ENCODE assay signal across 13 cellular contexts in the genomic region with DNA sequence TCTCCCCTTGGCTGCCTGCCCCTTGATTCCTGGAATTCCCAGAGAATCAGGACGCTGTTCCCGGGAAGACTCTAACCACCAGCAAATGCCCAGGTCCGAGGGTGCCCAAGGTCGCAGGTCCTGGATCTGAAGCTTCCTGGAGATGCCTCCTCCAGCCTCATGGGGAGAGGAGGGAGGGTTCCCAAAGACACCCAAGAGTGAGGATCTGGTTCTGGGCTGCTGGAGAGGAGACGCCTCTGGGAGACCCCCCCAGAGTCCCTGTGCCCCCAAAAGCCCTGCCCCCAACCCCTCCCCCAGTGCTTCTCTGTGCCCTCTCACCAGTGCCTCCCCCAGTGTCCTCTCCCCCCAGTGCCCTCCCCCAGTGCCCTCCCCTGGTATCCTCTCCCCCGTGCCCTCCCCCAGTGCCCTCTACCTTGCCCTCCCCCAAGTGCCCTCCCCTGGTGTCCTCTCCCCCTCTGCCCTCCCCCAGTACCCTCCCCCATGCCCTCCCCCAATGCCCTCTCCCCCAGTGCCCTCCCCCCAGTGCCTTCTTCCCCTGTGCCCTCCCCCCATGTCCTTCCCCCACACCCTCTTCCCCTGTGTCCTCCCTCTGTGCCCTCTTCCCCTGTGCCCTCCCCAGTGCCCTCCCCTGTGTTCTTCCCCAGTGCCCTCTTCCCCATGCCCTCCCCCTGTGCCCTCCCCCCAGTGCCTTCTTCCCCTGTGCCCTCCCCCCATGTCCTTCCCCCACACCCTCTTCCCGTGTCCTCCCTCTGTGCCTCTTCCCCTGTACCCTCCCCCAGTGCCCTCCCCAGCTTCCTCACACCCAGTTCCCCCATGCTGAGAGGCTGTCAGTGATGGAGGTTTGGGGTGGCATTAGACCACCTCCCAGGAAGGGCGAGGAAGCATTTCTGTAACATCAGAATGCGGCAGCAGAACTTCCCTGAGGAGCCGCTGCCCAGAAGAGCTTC. TPM values are rescaled to one million over a fixed set of nuclear protein-coding genes. Genes with fewer than 3 reads are reported as not detected.
A peak's percentile ranks its signal among the peaks of the same experiment; 100 is the strongest.
DNase-seq lines count a peak whose midpoint lies in the region; ATAC-seq, FAIRE-seq and TF ChIP-seq lines count a peak whose summit lies in the region.
"Had no signal": no experiment of that assay in that cellular context is flagged by ENCODE, and none has a peak within 500 bp of the region (broad histone marks: within the 10 kb centered on the region; RNA-seq: fewer than 3 reads in every experiment).

No MANE protein-coding gene starts in this region.

- H4K91ac ChIP-seq in H1 (replicated peaks; ENCODE audit: insufficient read length, low read length), result no peak overlapping the region

- H3K4me3 ChIP-seq in H1 (ENCODE audit: extremely low read depth in 1 of 4, insufficient read depth in 2 of 4, low read depth in 3 of 4, low read length in 4 of 4) (no peak overlapping the region), muscle layer of duodenum (ENCODE audit: low read depth in 1 of 2, low read length in 2 of 2) (peak overlapping the region; percentile 51 to 57), vagina (peak overlapping the region; percentile 36 to 52)

- 0 out of 2 replicates have a peak overlapping the region, but pooled peaks have one; percentile 40 for H2BK15ac ChIP-seq in H1 (ENCODE audit: low read length)

- H3K4me1 ChIP-seq in H1 (replicated peaks in 1 of 4; ENCODE audit: control insufficient read depth in 3 of 4, insufficient read depth in 4 of 4, low read length in 3 of 4) (peaks cover 0 to 12% (median 4%) of the 10 kb centered on the region in 4 experiments; a peak in 6 of 7 replicates), muscle layer of duodenum (ENCODE audit: control insufficient read depth in 1 of 2, insufficient read depth in 2 of 2, low read length in 2 of 2) (peaks cover 0 to 19% of the 10 kb centered on the region in 2 donors), vagina (peaks cover 21% of the 10 kb centered on the region)

- FAIRE-seq in H1 (lab: Jason Lieb, UNC), result no peak

- peak overlapping the region; percentile 86 for H4K8ac ChIP-seq in H1 (ENCODE audit: extremely low read depth, insufficient read depth, low read length)

- H3K79me2 ChIP-seq in H1 (ENCODE audit: control insufficient read depth in 1 of 2, insufficient read depth in 2 of 2, low read length in 2 of 2), result no peaks in the 10 kb centered on the region

- H2BK120ac ChIP-seq in H1 (replicated peaks; ENCODE audit: low read depth, low read length), result peak overlapping the region; percentile 33

- H3K56ac ChIP-seq in H1 (replicated peaks; ENCODE audit: insufficient read length, low read depth, low read length), result no peak overlapping the region

- CTCF ChIA-PET in H1 (lab: Charles Lee; ENCODE audit: partially characterized antibody), result interaction anchor here (1.0 to 1.9 kb wide), 4 partner anchors 10 to 109 kb away, joined by 3 to 5 read pairs (median 4); no protein-coding TSS in a partner anchor

- H3K23me2 ChIP-seq in H1 (ENCODE audit: low read depth, low read length), result no peaks in the 10 kb centered on the region

- peak overlapping the region in 1 of 2 experiments; percentile 20; a peak in 1 of 4 replicates for H3K4me2 ChIP-seq in H1 (ENCODE audit: insufficient read depth in 1 of 2, low read depth in 2 of 2, low read length in 2 of 2)

- H3K27me3 ChIP-seq in H1 (replicated peaks in 1 of 4; ENCODE audit: control insufficient read depth in 3 of 4, extremely low read depth in 1 of 4, insufficient read depth in 3 of 4, low read length in 3 of 4) (peaks cover under 1 to 21% (median 15%) of the 10 kb centered on the region in 4 experiments), muscle layer of duodenum (ENCODE audit: low read depth, low read length) (no peaks in the 10 kb centered on the region), vagina (no peaks in the 10 kb centered on the region)

- H3K9ac ChIP-seq in H1 (replicated peaks in 1 of 4; ENCODE audit: extremely low read depth in 1 of 4, low read depth in 3 of 4, low read length in 3 of 4), result no peak overlapping the region

- no peak overlapping the region for H2BK5ac ChIP-seq in H1 (ENCODE audit: low read depth, low read length)

- H4K5ac ChIP-seq in H1 (ENCODE audit: insufficient read length, low read depth, low read length), result no peak overlapping the region

- H3K36me3 ChIP-seq in H1 (ENCODE audit: control insufficient read depth in 2 of 4, insufficient read depth in 4 of 4, low read length in 3 of 4) (no peaks in the 10 kb centered on the region), muscle layer of duodenum (ENCODE audit: control insufficient read depth in 1 of 2, insufficient read depth in 2 of 2, low read length in 2 of 2) (no peaks in the 10 kb centered on the region), vagina (no peaks in the 10 kb centered on the region)
- H3K36me3 ChIP-seq: WERI-Rb-1 had no signal

- ATAC-seq in Right ventricle myocardium inferior, result peak; percentile 5
- ATAC-seq in HG03354 (IDR thresholded peaks at IDR 0.05; ENCODE audit: poor library complexity, severe bottlenecking, unreplicated experiment), result no peak

- no peak overlapping the region; the same call in 1 of the 2 replicates for H2BK20ac ChIP-seq in H1 (ENCODE audit: low read length)

- 93% methylated on average over 7 of the region's 10 CpGs; no CpG with 5 or more reads in 1 of the 2 experiments for WGBS in H1 (ENCODE audit: extremely low coverage in 1 of 2, insufficient coverage in 1 of 2, insufficient read length in 1 of 2, insufficient replicate concordance in 2 of 2, low coverage in 1 of 2, low lambda C conversion rate in 2 of 2, missing lambda C conversion rate in 1 of 2), 2 experiments

- no peak for TF ChIP-seq EP300 in H1 (IDR thresholded peaks at IDR 0.05; ENCODE audit: borderline replicate concordance in 1 of 2, low read depth in 2 of 2, low read length in 2 of 2)

- no peak overlapping the region for H3K23ac ChIP-seq in H1 (ENCODE audit: insufficient read length)

- H3K79me1 ChIP-seq in H1 (ENCODE audit: low read depth, low read length), result no peaks in the 10 kb centered on the region

- no peak overlapping the region for H3K27ac ChIP-seq in H1 (ENCODE audit: low read depth, low read length)
- peak overlapping the region; percentile 74 for H3K27ac ChIP-seq in muscle layer of duodenum (ENCODE audit: low read length)
- peak overlapping the region; percentile 81 for H3K27ac ChIP-seq in vagina
- H3K27ac ChIP-seq: WERI-Rb-1 had no signal

- TF ChIP-seq RAD21 in H1 (IDR thresholded peaks at IDR 0.05 in 1 of 2, conservative IDR thresholded peaks at IDR 0.05 in 1 of 2; ENCODE audit: low read depth in 2 of 2, low read length in 2 of 2), result no peak

- intact Hi-C loops in Right ventricle myocardium inferior (cut with DNase I), result no loop called here
- intact Hi-C loops in cardiac septum (cut with DNase I), result loop anchor here (5.0 kb wide), 1 partner anchor 252 kb away; no protein-coding TSS in a partner anchor
- intact Hi-C loops in vagina (cut with DNase I), result loop anchor here (10.0 kb wide), 1 partner anchor 435 kb away; no protein-coding TSS in a partner anchor

- H3K4ac ChIP-seq in H1 (replicated peaks; ENCODE audit: insufficient read length, low read depth, low read length), result no peak overlapping the region

- H3K9me3 ChIP-seq in H1 (ENCODE audit: insufficient read depth in 2 of 2, low read depth in 1 of 2, low read length in 1 of 2), result peaks cover 0 to 2% of the 10 kb centered on the region in 2 experiments; a peak in 1 of 4 replicates
- no peaks in the 10 kb centered on the region for H3K9me3 ChIP-seq in muscle layer of duodenum (ENCODE audit: control insufficient read depth in 1 of 2, low read length in 2 of 2)
- no peaks in the 10 kb centered on the region for H3K9me3 ChIP-seq in vagina

- H3K14ac ChIP-seq in H1 (ENCODE audit: insufficient read length), result no peak overlapping the region

- H4K20me1 ChIP-seq in H1 (replicated peaks in 1 of 2; ENCODE audit: control insufficient read depth in 1 of 2, insufficient read depth in 2 of 2, low read length in 2 of 2), result no peaks in the 10 kb centered on the region

- H2AK5ac ChIP-seq in H1 (ENCODE audit: low read depth, low read length), result no peak overlapping the region

- POLR2A ChIA-PET in H1 (lab: Charles Lee; ENCODE audit: partially characterized antibody), result no interaction called here

- no peak for TF ChIP-seq CTCF in H1 (IDR thresholded peaks at IDR 0.05; ENCODE audit: control extremely low read depth in 1 of 3, insufficient read depth in 1 of 3, low read depth in 1 of 3, low read length in 3 of 3)
- TF ChIP-seq CTCF in vagina (IDR thresholded peaks at IDR 0.05), result no peak
- no peak for TF ChIP-seq CTCF in GM10266 (IDR thresholded peaks at IDR 0.05; ENCODE audit: control insufficient read depth, insufficient read depth, low read depth, missing control alignments)

- DNase-seq in Right ventricle myocardium inferior (ENCODE audit: missing footprints) (peak; percentile 68), cardiac septum (ENCODE audit: low spot score) (no peak), H1 (ENCODE audit: low read depth in 1 of 2, low spot score in 2 of 2) (no peak), vagina (ENCODE audit: extremely low spot score in 2 of 2) (no peak), GM10266 (ENCODE audit: extremely low spot score) (no peak), NCI-H1105 (lab: John Stamatoyannopoulos, UW) (no peak)
- DNase-seq: effector CD4-positive, alpha-beta T cell; NCI-H1048; WERI-Rb-1 had no signal

- TF ChIP-seq POLR2A in H1 (IDR thresholded peaks at IDR 0.05; ENCODE audit: control extremely low read depth in 1 of 2, low read depth in 2 of 2, low read length in 2 of 2), result no peak
- no peak for TF ChIP-seq POLR2A in vagina (IDR thresholded peaks at IDR 0.05)

- no peak overlapping the region for H2AFZ ChIP-seq in H1 (ENCODE audit: low read length)

- H2BK12ac ChIP-seq in H1 (ENCODE audit: low read depth, low read length), result no peak overlapping the region

- H3K18ac ChIP-seq in H1 (ENCODE audit: extremely low read depth, low read length), result peak overlapping the region; percentile 24; the same call in 1 of the 2 replicates

RNA-seq across cellular contexts. Expression of a gene that starts 6.3 kb away (rescaled TPM):
- 4.9 TPM for total RNA-seq in Right ventricle myocardium inferior
- 2.0 TPM for total RNA-seq in cardiac septum
- total RNA-seq in H1 (2021; fragmentation: NEBNext Ultra II Directional; extraction: Animal tissue kit (Norgen Biotek cat#: 25700)), result 0.20 and 0.57 TPM in 2 replicates
- polyA plus RNA-seq in H1 (2011; rRNA removed), result 0.46 and 0.65 TPM in 2 replicates
- 0.69 TPM for polyA plus RNA-seq in H1 (2011; cell fraction: cytosol; rRNA removed)
- polyA plus RNA-seq in H1 (2011; cell fraction: nucleus; rRNA removed), result 0.36 TPM
- 0.42 to 0.99 TPM (median 0.48 TPM) in 3 of 4 replicates, not detected in the other for polyA plus RNA-seq in H1 (2012, experiment 1 of 2)
- 0.29 TPM for polyA plus RNA-seq in H1 (2012, experiment 2 of 2)
- 0.14 TPM for polyA plus RNA-seq in H1 (2013, experiment 1 of 2)
- polyA plus RNA-seq in H1 (2013, experiment 2 of 2), result 0.20 TPM
- 0.35 and 0.68 TPM in 2 replicates for polyA minus RNA-seq in H1 (2011; rRNA and poly(A)+ RNA removed)
- not detected for polyA minus RNA-seq in H1 (2011; cell fraction: cytosol; rRNA and poly(A)+ RNA removed)
- not detected for polyA minus RNA-seq in H1 (2011; cell fraction: nucleus; rRNA and poly(A)+ RNA removed)
- total RNA-seq in vagina, result 37.1 TPM

RNA-seq across cellular contexts. Expression of a gene that starts 19.1 kb away (rescaled TPM):
- not detected for total RNA-seq in Right ventricle myocardium inferior
- not detected for total RNA-seq in cardiac septum
- total RNA-seq in H1 (2021; fragmentation: NEBNext Ultra II Directional; extraction: Animal tissue kit (Norgen Biotek cat#: 25700)), result 0.38 and 0.54 TPM in 2 replicates
- 0.46 and 0.80 TPM in 2 replicates for polyA plus RNA-seq in H1 (2011; rRNA removed)
- 0.85 TPM for polyA plus RNA-seq in H1 (2011; cell fraction: cytosol; rRNA removed)
- polyA plus RNA-seq in H1 (2011; cell fraction: nucleus; rRNA removed), result 0.83 TPM
- 0.40 to 1.3 TPM (median 0.64 TPM) in 4 replicates for polyA plus RNA-seq in H1 (2012, experiment 1 of 2)
- polyA plus RNA-seq in H1 (2012, experiment 2 of 2), result 0.38 TPM
- 0.28 TPM for polyA plus RNA-seq in H1 (2013, experiment 1 of 2)
- polyA plus RNA-seq in H1 (2013, experiment 2 of 2), result 0.35 TPM
- 1.6 TPM in 2 replicates for polyA minus RNA-seq in H1 (2011; rRNA and poly(A)+ RNA removed)
- 0.95 TPM for polyA minus RNA-seq in H1 (2011; cell fraction: cytosol; rRNA and poly(A)+ RNA removed)
- polyA minus RNA-seq in H1 (2011; cell fraction: nucleus; rRNA and poly(A)+ RNA removed), result 0.60 TPM
- not detected for total RNA-seq in vagina
- total RNA-seq: activated T-helper 2 cell treated with anti-CD3 and anti-CD28 coated beads, Interferon-gamma antibody, Interleukin-2, Interleukin-4, amounts not matched to agents 10 μg/mL and 5 μg/mL and 100 μg/mL, durations not matched to agents 14 hours and 24 hours and 36 hours had no signal

RNA-seq across cellular contexts. Expression of a gene that starts 22.5 kb away (rescaled TPM):
- total RNA-seq in Right ventricle myocardium inferior (0.73 TPM), cardiac septum (0.62 TPM), vagina (5.2 TPM)
- total RNA-seq in H1 (2021; fragmentation: NEBNext Ultra II Directional; extraction: Animal tissue kit (Norgen Biotek cat#: 25700)), result 0.86 and 1.3 TPM in 2 replicates
- polyA plus RNA-seq in H1 (2011; rRNA removed), result 0.83 and 1.8 TPM in 2 replicates
- 0.90 TPM for polyA plus RNA-seq in H1 (2011; cell fraction: cytosol; rRNA removed)
- 1.3 TPM for polyA plus RNA-seq in H1 (2011; cell fraction: nucleus; rRNA removed)
- polyA plus RNA-seq in H1 (2012, experiment 1 of 2), result 0.37 to 2.0 TPM (median 1.2 TPM) in 4 replicates
- polyA plus RNA-seq in H1 (2012, experiment 2 of 2), result 0.37 TPM
- 1.7 TPM for polyA plus RNA-seq in H1 (2013, experiment 1 of 2)
- polyA plus RNA-seq in H1 (2013, experiment 2 of 2), result 1.9 TPM
- polyA minus RNA-seq in H1 (2011; rRNA and poly(A)+ RNA removed), result 0.12 TPM in 1 of 2 replicates, not detected in the other
- polyA minus RNA-seq in H1 (2011; cell fraction: cytosol; rRNA and poly(A)+ RNA removed), result not detected
- polyA minus RNA-seq in H1 (2011; cell fraction: nucleus; rRNA and poly(A)+ RNA removed), result 0.50 TPM

RNA-seq across cellular contexts. Expression of a gene that starts 31.7 kb away (rescaled TPM):
- 0.76 TPM for total RNA-seq in Right ventricle myocardium inferior
- total RNA-seq in cardiac septum, result 0.51 TPM
- 0.63 TPM in 1 of 2 replicates, not detected in the other for total RNA-seq in H1 (2021; fragmentation: NEBNext Ultra II Directional; extraction: Animal tissue kit (Norgen Biotek cat#: 25700))
- polyA plus RNA-seq in H1 (2011; rRNA removed), result 0.27 and 0.49 TPM in 2 replicates
- polyA plus RNA-seq in H1 (2011; cell fraction: cytosol; rRNA removed), result 0.16 TPM
- 0.73 TPM for polyA plus RNA-seq in H1 (2011; cell fraction: nucleus; rRNA removed)
- polyA plus RNA-seq in H1 (2012, experiment 1 of 2), result 0.17 to 0.27 TPM (median 0.20 TPM) in 3 of 4 replicates, not detected in the other
- not detected for polyA plus RNA-seq in H1 (2012, experiment 2 of 2)
- 0.47 TPM for polyA plus RNA-seq in H1 (2013, experiment 1 of 2)
- polyA plus RNA-seq in H1 (2013, experiment 2 of 2), result 0.33 TPM
- not detected in 2 replicates for polyA minus RNA-seq in H1 (2011; rRNA and poly(A)+ RNA removed)
- polyA minus RNA-seq in H1 (2011; cell fraction: cytosol; rRNA and poly(A)+ RNA removed), result not detected
- not detected for polyA minus RNA-seq in H1 (2011; cell fraction: nucleus; rRNA and poly(A)+ RNA removed)
- not detected for total RNA-seq in vagina
- total RNA-seq: activated T-helper 2 cell treated with anti-CD3 and anti-CD28 coated beads, Interferon-gamma antibody, Interleukin-2, Interleukin-4, amounts not matched to agents 10 μg/mL and 5 μg/mL and 100 μg/mL, durations not matched to agents 14 hours and 24 hours and 36 hours had no signal
- polyA plus RNA-seq: AG04450 had no signal

Comparison
In these comparisons a context has a peak if more than half of its experiments do, and no peak if none do; other contexts are left out.
1. H3K4me3 ChIP-seq: peak in muscle layer of duodenum (2 of 2) and vagina (2 of 2); none in H1 (0 of 4).